1 cellular context compared by ENCODE assay signal in genomic region chr3:60756231-60756630, GRCh38.
TF ChIP-seq lines count a peak whose summit lies in the region.

No MANE protein-coding gene starts in this region.

TF ChIP-seq in WTC11, 78 proteins besides CTCF, POLR2A, EP300 and RAD21 (continued from another document):
- TF ChIP-seq ZNF281 (CRISPR knock-in tag; IDR thresholded peaks at IDR 0.05): no peak
- TF ChIP-seq NFE2L1 (CRISPR knock-in tag; IDR thresholded peaks at IDR 0.05): no peak
